In genomic region chr10:33047655-33048054, GRCh38 we compare ENCODE assay signal across 16 cellular contexts.
"Had no signal": no experiment of that assay in that cellular context is flagged by ENCODE, and none has a peak within 500 bp of the region (broad histone marks: within the 10 kb centered on the region; RNA-seq: fewer than 3 reads in every experiment).

No MANE protein-coding gene starts in this region.

- H3K4me3 ChIP-seq: colonic mucosa, mucosa of descending colon, thyroid gland had no signal

- H3K4me3 Mint-ChIP-seq: activated CD8-positive, alpha-beta memory T cell treated with anti-CD3 and anti-CD28 coated beads, Interleukin-2, amount 10 ng/mL, durations not matched to agents 7 days and 5 days; activated naive CD4-positive, alpha-beta T cell treated with anti-CD3 and anti-CD28 coated beads, Interleukin-2, amount 10 ng/mL, durations not matched to agents 7 days and 5 days; naive thymus-derived CD8-positive, alpha-beta T cell; stimulated activated effector memory CD8-positive, alpha-beta T cell treated with anti-CD3 and anti-CD28 coated beads, Interleukin-12 subunit alpha, Interleukin-12 subunit beta, amount 100 ng/mL, for 72 hours had no signal

- H3K27me3 ChIP-seq: colonic mucosa, thyroid gland had no signal

- H3K4me1 Mint-ChIP-seq: activated naive CD4-positive, alpha-beta T cell treated with anti-CD3 and anti-CD28 coated beads, Interleukin-2, amount 10 ng/mL, durations not matched to agents 7 days and 5 days had no signal

- H3K9me3 ChIP-seq: colonic mucosa, mucosa of descending colon, thyroid gland had no signal

- H3K27ac ChIP-seq: colonic mucosa, thyroid gland had no signal

- H3K36me3 ChIP-seq: colonic mucosa, thyroid gland had no signal

- ATAC-seq: activated CD8-positive, alpha-beta memory T cell treated with anti-CD3 and anti-CD28 coated beads, Interleukin-2, amount 10 ng/mL, durations not matched to agents 7 days and 5 days; esophagus mucosa; left lobe of liver; mucosa of descending colon; naive thymus-derived CD8-positive, alpha-beta T cell had no signal

- H3K4me1 ChIP-seq: colonic mucosa, thyroid gland had no signal

- FAIRE-seq: endometrium, keratinocyte had no signal

- H3K27ac Mint-ChIP-seq: activated CD8-positive, alpha-beta memory T cell treated with anti-CD3 and anti-CD28 coated beads, Interleukin-2, amount 10 ng/mL, durations not matched to agents 7 days and 5 days; activated naive CD4-positive, alpha-beta T cell treated with anti-CD3 and anti-CD28 coated beads, Interleukin-2, amount 10 ng/mL, durations not matched to agents 7 days and 5 days; stimulated activated effector memory CD8-positive, alpha-beta T cell treated with anti-CD3 and anti-CD28 coated beads, Interleukin-12 subunit alpha, Interleukin-12 subunit beta, amount 100 ng/mL, for 72 hours had no signal

- H3K9me3 Mint-ChIP-seq: activated naive CD4-positive, alpha-beta T cell treated with anti-CD3 and anti-CD28 coated beads, Interleukin-2, amount 10 ng/mL, durations not matched to agents 7 days and 5 days; naive thymus-derived CD8-positive, alpha-beta T cell; stimulated activated effector memory CD8-positive, alpha-beta T cell treated with anti-CD3 and anti-CD28 coated beads, Interleukin-12 subunit alpha, Interleukin-12 subunit beta, amount 100 ng/mL, for 72 hours had no signal

- H3K27me3 Mint-ChIP-seq: activated naive CD4-positive, alpha-beta T cell treated with anti-CD3 and anti-CD28 coated beads, Interleukin-2, amount 10 ng/mL, durations not matched to agents 7 days and 5 days had no signal

- DNase-seq: activated CD4-positive, alpha-beta T cell treated with anti-CD3 and anti-CD28 coated beads for 1 hour; activated CD4-positive, alpha-beta T cell treated with anti-CD3 and anti-CD28 coated beads, Interleukin-2, amount 50 U/mL, for 48 hours; activated CD8-positive, alpha-beta memory T cell treated with anti-CD3 and anti-CD28 coated beads, Interleukin-2, amount 10 ng/mL, durations not matched to agents 7 days and 5 days; activated naive CD4-positive, alpha-beta T cell treated with anti-CD3 and anti-CD28 coated beads, Interleukin-2, amount 10 ng/mL, durations not matched to agents 7 days and 5 days; activated T-cell treated with anti-CD3 and anti-CD28 coated beads, Interleukin-2, amount 50 U/mL, for 1 hour; colonic mucosa; mucosa of descending colon; naive thymus-derived CD8-positive, alpha-beta T cell; stimulated activated CD4-positive, alpha-beta T cell treated with anti-CD3 and anti-CD28 coated beads, Interleukin-12 subunit alpha, Interleukin-12 subunit beta, amount 100 ng/mL, for 4 hours; T-helper 9 cell; thyroid gland had no signal

- H3K36me3 Mint-ChIP-seq: activated CD8-positive, alpha-beta memory T cell treated with anti-CD3 and anti-CD28 coated beads, Interleukin-2, amount 10 ng/mL, durations not matched to agents 7 days and 5 days; activated naive CD4-positive, alpha-beta T cell treated with anti-CD3 and anti-CD28 coated beads, Interleukin-2, amount 10 ng/mL, durations not matched to agents 7 days and 5 days; naive thymus-derived CD8-positive, alpha-beta T cell; stimulated activated effector memory CD8-positive, alpha-beta T cell treated with anti-CD3 and anti-CD28 coated beads, Interleukin-12 subunit alpha, Interleukin-12 subunit beta, amount 100 ng/mL, for 72 hours had no signal
